23 cellular contexts compared by ENCODE assay signal in genomic region chr4:165827018-165827417, GRCh38. TPM values are rescaled to one million over a fixed set of nuclear protein-coding genes. Genes with fewer than 3 reads are reported as not detected.
"Had no signal": no experiment of that assay in that cellular context is flagged by ENCODE, and none has a peak within 500 bp of the region (broad histone marks: within the 10 kb centered on the region; RNA-seq: fewer than 3 reads in every experiment).

No MANE protein-coding gene starts in this region.

- H3K27me3 ChIP-seq: brain microvascular endothelial cell had no signal

- ATAC-seq: activated T-helper 17 cell treated with anti-CD3 and anti-CD28 coated beads, Interleukin-2, amount 50 U/mL, for 72 hours; T-helper 17 cell had no signal

- H3K36me3 ChIP-seq: brain microvascular endothelial cell had no signal

- H3K4me1 Mint-ChIP-seq: activated CD4-positive, alpha-beta T cell treated with anti-CD3 and anti-CD28 coated beads, Interleukin-2, amount 10 ng/mL, durations not matched to agents 7 days and 5 days; activated naive CD4-positive, alpha-beta T cell treated with anti-CD3 and anti-CD28 coated beads, Interleukin-2, amount 10 ng/mL, durations not matched to agents 7 days and 5 days; activated naive CD8-positive, alpha-beta T cell treated with anti-CD3 and anti-CD28 coated beads for 36 hours; activated T-helper 17 cell treated with anti-CD3 and anti-CD28 coated beads, Interleukin-2, amount 50 U/mL, for 72 hours; T-helper 17 cell had no signal

- H3K36me3 Mint-ChIP-seq: activated CD4-positive, alpha-beta memory T cell treated with anti-CD3 and anti-CD28 coated beads for 36 hours; activated naive CD4-positive, alpha-beta T cell treated with anti-CD3 and anti-CD28 coated beads, Interleukin-2, amount 10 ng/mL, durations not matched to agents 7 days and 5 days; activated naive CD8-positive, alpha-beta T cell treated with anti-CD3 and anti-CD28 coated beads for 36 hours had no signal

- H3K4me3 Mint-ChIP-seq: activated CD4-positive, alpha-beta memory T cell treated with anti-CD3 and anti-CD28 coated beads for 36 hours; activated CD4-positive, alpha-beta T cell treated with anti-CD3 and anti-CD28 coated beads, Interleukin-2, amount 10 ng/mL, durations not matched to agents 7 days and 5 days; activated naive CD4-positive, alpha-beta T cell treated with anti-CD3 and anti-CD28 coated beads, Interleukin-2, amount 10 ng/mL, durations not matched to agents 7 days and 5 days; activated naive CD8-positive, alpha-beta T cell treated with anti-CD3 and anti-CD28 coated beads for 36 hours; activated T-helper 17 cell treated with anti-CD3 and anti-CD28 coated beads, Interleukin-2, amount 50 U/mL, for 72 hours; T-helper 17 cell had no signal

- H3K27me3 Mint-ChIP-seq: activated CD4-positive, alpha-beta memory T cell treated with anti-CD3 and anti-CD28 coated beads for 36 hours; activated CD4-positive, alpha-beta T cell treated with anti-CD3 and anti-CD28 coated beads, Interleukin-2, amount 10 ng/mL, durations not matched to agents 7 days and 5 days; activated naive CD4-positive, alpha-beta T cell treated with anti-CD3 and anti-CD28 coated beads, Interleukin-2, amount 10 ng/mL, durations not matched to agents 7 days and 5 days; activated naive CD8-positive, alpha-beta T cell treated with anti-CD3 and anti-CD28 coated beads for 36 hours; activated T-helper 17 cell treated with anti-CD3 and anti-CD28 coated beads, Interleukin-2, amount 50 U/mL, for 72 hours; T-helper 17 cell had no signal

- H3K27ac ChIP-seq: brain microvascular endothelial cell, KMS-11, PC-9 had no signal

- H3K4me3 ChIP-seq: PC-9 had no signal

- H3K27ac Mint-ChIP-seq: activated CD4-positive, alpha-beta memory T cell treated with anti-CD3 and anti-CD28 coated beads for 36 hours; activated CD4-positive, alpha-beta T cell treated with anti-CD3 and anti-CD28 coated beads, Interleukin-2, amount 10 ng/mL, durations not matched to agents 7 days and 5 days; activated naive CD4-positive, alpha-beta T cell treated with anti-CD3 and anti-CD28 coated beads, Interleukin-2, amount 10 ng/mL, durations not matched to agents 7 days and 5 days; activated naive CD8-positive, alpha-beta T cell treated with anti-CD3 and anti-CD28 coated beads for 36 hours; activated T-helper 17 cell treated with anti-CD3 and anti-CD28 coated beads, Interleukin-2, amount 50 U/mL, for 72 hours; T-helper 17 cell had no signal

- DNase-seq: activated CD4-positive, alpha-beta memory T cell treated with anti-CD3 and anti-CD28 coated beads for 36 hours; activated CD4-positive, alpha-beta T cell treated with anti-CD3 and anti-CD28 coated beads, Interleukin-2, amount 10 ng/mL, durations not matched to agents 7 days and 5 days; activated CD4-positive, CD25-positive, alpha-beta regulatory T cell; activated CD8-positive, alpha-beta memory T cell treated with anti-CD3 and anti-CD28 coated beads for 24 hours; activated gamma-delta T cell treated with Interleukin-2 at 50 U/mL for 16 hours; activated naive CD4-positive, alpha-beta T cell treated with anti-CD3 and anti-CD28 coated beads, Interleukin-2, amount 10 ng/mL, durations not matched to agents 7 days and 5 days; activated naive CD8-positive, alpha-beta T cell treated with anti-CD3 and anti-CD28 coated beads for 36 hours; activated T-cell treated with anti-CD3 and anti-CD28 coated beads for 4 hours; activated T-cell treated with anti-CD3 and anti-CD28 coated beads, Interleukin-2, amount 50 U/mL, for 48 hours; brain microvascular endothelial cell; caudate nucleus; MM.1S; NCI-H1105; NCI-H1436; NCI-H1694 treated with DMSO at 0.1 percent for 48 hours; NCI-H2081; NCI-H510A treated with DMSO at 0.1 percent for 48 hours; PC-9; SHP77 treated with DMSO at 0.1 percent for 48 hours; T-helper 17 cell; T-helper 9 cell had no signal

- H3K9me3 Mint-ChIP-seq: activated CD4-positive, alpha-beta memory T cell treated with anti-CD3 and anti-CD28 coated beads for 36 hours; activated CD4-positive, alpha-beta T cell treated with anti-CD3 and anti-CD28 coated beads, Interleukin-2, amount 10 ng/mL, durations not matched to agents 7 days and 5 days; activated naive CD4-positive, alpha-beta T cell treated with anti-CD3 and anti-CD28 coated beads, Interleukin-2, amount 10 ng/mL, durations not matched to agents 7 days and 5 days had no signal

RNA-seq across cellular contexts. Expression of gene TLL1, which starts 46.0 kb away (rescaled TPM):
- total RNA-seq: activated CD4-positive, alpha-beta memory T cell treated with anti-CD3 and anti-CD28 coated beads for 36 hours; activated CD4-positive, alpha-beta T cell treated with anti-CD3 and anti-CD28 coated beads, Interleukin-2, amount 10 ng/mL, durations not matched to agents 7 days and 5 days; activated naive CD8-positive, alpha-beta T cell treated with anti-CD3 and anti-CD28 coated beads for 36 hours; activated T-helper 17 cell treated with anti-CD3 and anti-CD28 coated beads, Interleukin-2, amount 50 U/mL, for 72 hours; T-helper 17 cell had no signal
